Comparison of ENCODE assay signal across 20 cellular contexts in the genomic region with DNA sequence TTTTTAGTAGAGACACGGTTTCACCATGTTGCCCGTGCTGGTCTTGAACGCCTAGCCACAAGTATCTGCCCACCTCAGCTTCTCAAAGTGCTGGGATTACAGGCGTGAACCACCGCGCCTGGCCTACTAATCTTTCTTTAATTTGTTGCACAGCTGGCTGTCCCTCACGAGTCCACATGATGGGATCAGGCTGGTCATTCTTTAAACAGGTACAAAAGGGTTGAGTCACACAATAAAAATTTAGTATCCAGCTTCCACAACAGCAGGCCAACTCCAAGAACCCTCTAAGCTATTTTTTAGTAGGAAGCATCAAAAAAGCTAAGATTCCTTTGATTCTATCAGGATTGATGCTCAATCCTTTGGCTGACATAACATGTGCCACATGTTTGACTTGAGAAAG.
"Had no signal": no experiment of that assay in that cellular context is flagged by ENCODE, and none has a peak within 500 bp of the region (broad histone marks: within the 10 kb centered on the region; RNA-seq: fewer than 3 reads in every experiment).

No MANE protein-coding gene starts in this region.

- H3K4me3 ChIP-seq: esophagus muscularis mucosa, gastroesophageal sphincter, heart left ventricle, tibial artery, uterus had no signal

- H3K27ac ChIP-seq: esophagus muscularis mucosa, gastroesophageal sphincter, heart left ventricle, tibial artery had no signal

- H3K4me3 Mint-ChIP-seq: activated B cell treated with CpG ODN at 0.5 μM for 24 hours; activated CD4-positive, alpha-beta memory T cell treated with anti-CD3 and anti-CD28 coated beads, Interleukin-2, amount 10 ng/mL, durations not matched to agents 7 days and 5 days; activated CD8-positive, alpha-beta memory T cell treated with anti-CD3 and anti-CD28 coated beads, Interleukin-2, amount 10 ng/mL, durations not matched to agents 7 days and 5 days; mesothelial cell of epicardium; natural killer cell treated with Interleukin-12 subunit alpha and Interleukin-12 subunit beta and Interleukin-15 and Interleukin-18, amount 100 ng/mL, for 72 hours had no signal

- H3K4me1 ChIP-seq: esophagus muscularis mucosa, gastroesophageal sphincter, heart left ventricle, tibial artery had no signal

- H3K27me3 ChIP-seq: esophagus muscularis mucosa, gastroesophageal sphincter, heart left ventricle, tibial artery, uterus had no signal

- H3K9me3 ChIP-seq: esophagus muscularis mucosa, gastroesophageal sphincter, heart left ventricle, tibial artery, uterus had no signal

- H3K9me3 Mint-ChIP-seq: activated B cell treated with CpG ODN at 0.5 μM for 24 hours; natural killer cell treated with Interleukin-12 subunit alpha and Interleukin-12 subunit beta and Interleukin-15 and Interleukin-18, amount 100 ng/mL, for 72 hours had no signal

- H3K36me3 ChIP-seq: uterus had no signal

- DNase-seq: activated B cell treated with CpG ODN at 0.5 μM for 24 hours; activated CD4-positive, alpha-beta memory T cell treated with anti-CD3 and anti-CD28 coated beads, Interleukin-2, amount 10 ng/mL, durations not matched to agents 7 days and 5 days; activated CD4-positive, alpha-beta T cell treated with anti-CD3 and anti-CD28 coated beads for 48 hours; activated CD8-positive, alpha-beta memory T cell treated with anti-CD3 and anti-CD28 coated beads, Interleukin-2, amount 10 ng/mL, durations not matched to agents 7 days and 5 days; activated effector memory CD4-positive, alpha-beta T cell treated with Interleukin-2 at 50 U/mL for 16 hours; activated naive CD4-positive, alpha-beta T cell treated with anti-CD3 and anti-CD28 coated beads, Interleukin-2, amount 50 U/mL, for 16 hours; activated T-cell treated with anti-CD3 and anti-CD28 coated beads, Interleukin-2, amount 50 U/mL, for 1 hour; effector CD8-positive, alpha-beta T cell; heart left ventricle; kidney glomerular epithelial cell; retina; stimulated activated naive CD8-positive, alpha-beta T cell treated with anti-CD3 and anti-CD28 coated beads, Interleukin-15, Interleukin-2, amounts not matched to agents 100 U/mL and 50 U/mL, for 24 hours; substantia nigra; tibial artery; uterus had no signal

- FAIRE-seq: endothelial cell of umbilical vein had no signal

- H3K27ac Mint-ChIP-seq: activated CD4-positive, alpha-beta memory T cell treated with anti-CD3 and anti-CD28 coated beads, Interleukin-2, amount 10 ng/mL, durations not matched to agents 7 days and 5 days; activated CD8-positive, alpha-beta memory T cell treated with anti-CD3 and anti-CD28 coated beads, Interleukin-2, amount 10 ng/mL, durations not matched to agents 7 days and 5 days; natural killer cell treated with Interleukin-12 subunit alpha and Interleukin-12 subunit beta and Interleukin-15 and Interleukin-18, amount 100 ng/mL, for 72 hours had no signal

- H3K27me3 Mint-ChIP-seq: activated B cell treated with CpG ODN at 0.5 μM for 24 hours; activated CD4-positive, alpha-beta memory T cell treated with anti-CD3 and anti-CD28 coated beads, Interleukin-2, amount 10 ng/mL, durations not matched to agents 7 days and 5 days; activated CD8-positive, alpha-beta memory T cell treated with anti-CD3 and anti-CD28 coated beads, Interleukin-2, amount 10 ng/mL, durations not matched to agents 7 days and 5 days; natural killer cell treated with Interleukin-12 subunit alpha and Interleukin-12 subunit beta and Interleukin-15 and Interleukin-18, amount 100 ng/mL, for 72 hours had no signal
